Comparison of ENCODE assay signal across 12 cellular contexts in the genomic region with DNA sequence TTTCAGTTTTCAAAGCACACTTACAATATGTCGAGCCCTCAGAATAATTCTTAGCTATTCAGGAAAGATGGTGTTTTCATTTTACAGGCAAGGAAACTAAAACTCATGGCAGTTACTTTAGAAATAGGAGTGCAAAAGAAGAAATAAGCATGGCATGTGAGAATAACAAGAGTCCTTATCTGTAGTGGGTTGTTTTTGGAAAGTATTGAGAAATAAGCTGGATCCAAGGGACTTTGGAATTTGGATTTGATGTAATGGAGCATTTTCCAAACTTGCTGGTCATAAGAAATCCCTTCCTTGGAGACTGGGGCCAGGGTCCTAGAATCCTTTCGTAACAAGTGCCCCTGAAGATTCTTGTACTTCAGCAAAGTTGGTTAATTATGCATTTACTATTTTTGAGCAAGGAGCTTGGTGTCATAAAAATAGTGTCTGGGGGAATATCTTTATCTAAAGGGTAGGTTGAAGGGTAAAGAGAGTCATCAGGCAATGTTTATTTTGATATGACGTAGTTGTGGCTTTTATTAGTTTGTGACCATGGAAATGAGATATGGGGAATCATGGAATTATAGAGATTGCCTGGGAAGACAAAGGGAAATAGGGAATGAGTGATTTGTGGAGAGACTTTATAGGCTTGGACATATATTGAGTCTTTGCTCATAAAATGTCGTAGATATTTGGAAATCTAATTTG. TPM values are rescaled to one million over a fixed set of nuclear protein-coding genes. Genes with fewer than 3 reads are reported as not detected.
A peak's percentile ranks its signal among the peaks of the same experiment; 100 is the strongest.
DNase-seq lines count a peak whose midpoint lies in the region; ATAC-seq, FAIRE-seq and TF ChIP-seq lines count a peak whose summit lies in the region.
"Had no signal": no experiment of that assay in that cellular context is flagged by ENCODE, and none has a peak within 500 bp of the region (broad histone marks: within the 10 kb centered on the region; RNA-seq: fewer than 3 reads in every experiment).

No MANE protein-coding gene starts in this region.

- no peak overlapping the region for H3K9ac ChIP-seq in BLaER1
- no peak overlapping the region for H3K9ac ChIP-seq in KMS-11

- TF ChIP-seq CTCF in KMS-11 (conservative IDR thresholded peaks at IDR 0.05; ENCODE audit: low read depth, low read length), result no peak
- TF ChIP-seq CTCF in mucosa of descending colon (IDR thresholded peaks at IDR 0.05), result no peak
- TF ChIP-seq CTCF in WERI-Rb-1 (IDR thresholded peaks at IDR 0.05; ENCODE audit: low read depth, low read length), result no peak

- H3K9me3 ChIP-seq in BLaER1 (no peaks in the 10 kb centered on the region), mucosa of descending colon (no peaks in the 10 kb centered on the region), WERI-Rb-1 (ENCODE audit: severe bottlenecking) (no peaks in the 10 kb centered on the region)

- H3K4me1 ChIP-seq in BLaER1 (peaks cover 60% of the 10 kb centered on the region), KMS-11 (ENCODE audit: low read depth, poor library complexity, severe bottlenecking) (peaks cover 75% of the 10 kb centered on the region), mucosa of descending colon (ENCODE audit: low read depth) (peaks cover 30% of the 10 kb centered on the region)

- H3K4me2 ChIP-seq in BLaER1 (peak overlapping the region; percentile 43), KMS-11 (peak overlapping the region; percentile 44; the same call in 1 of the 2 replicates)

- H3K27me3 ChIP-seq in BLaER1 (no peaks in the 10 kb centered on the region), KMS-11 (ENCODE audit: insufficient read depth, low read depth) (no peaks in the 10 kb centered on the region), WERI-Rb-1 (ENCODE audit: insufficient read depth, low read depth, severe bottlenecking) (no peaks in the 10 kb centered on the region)

- H3K36me3 ChIP-seq in BLaER1, result no peaks in the 10 kb centered on the region
- H3K36me3 ChIP-seq in KMS-11 (ENCODE audit: insufficient read depth), result no peaks in the 10 kb centered on the region
- no peaks in the 10 kb centered on the region for H3K36me3 ChIP-seq in mucosa of descending colon (ENCODE audit: low read depth)
- H3K36me3 ChIP-seq in WERI-Rb-1, result no peaks in the 10 kb centered on the region

- H2AFZ ChIP-seq in KMS-11 (ENCODE audit: low read depth), result no peak overlapping the region

- H4K20me1 ChIP-seq in BLaER1 (peaks cover 100% of the 10 kb centered on the region), KMS-11 (ENCODE audit: insufficient read depth) (peaks cover 54% of the 10 kb centered on the region)

- FAIRE-seq in colon (lab: Jason Lieb, UNC), result peak; percentile 78
- FAIRE-seq: TTC549 had no signal

- H3K79me2 ChIP-seq in KMS-11 (ENCODE audit: insufficient read depth, low read depth), result peaks cover 97% of the 10 kb centered on the region

- DNase-seq in mucosa of descending colon (no peak), WERI-Rb-1 (no peak), NCI-H2081 treated with DMSO at 0.1 percent for 48 hours (lab: John Stamatoyannopoulos, UW) (no peak), NOMO-1 treated with DMSO at 0.1 percent for 48 hours (lab: John Stamatoyannopoulos, UW; ENCODE audit: unreplicated experiment) (no peak)
- DNase-seq: activated effector memory CD4-positive, alpha-beta T cell treated with anti-CD3 and anti-CD28 coated beads, Interleukin-2, amount 50 U/mL, for 16 hours; islet precursor cell; Kasumi-1 had no signal

- H3K4me3 ChIP-seq in BLaER1 (no peak overlapping the region), KMS-11 (IDR thresholded peaks at IDR 0.05; ENCODE audit: insufficient read depth, low read depth, low read length) (no peak overlapping the region), mucosa of descending colon (no peak overlapping the region), WERI-Rb-1 (ENCODE audit: low read depth, low read length) (no peak overlapping the region)

- ATAC-seq in mucosa of descending colon, result peak; percentile 62
- no peak for ATAC-seq in HG03159 (IDR thresholded peaks at IDR 0.05; ENCODE audit: unreplicated experiment)

- no peak overlapping the region for H3K27ac ChIP-seq in BLaER1
- no peak overlapping the region for H3K27ac ChIP-seq in KMS-11
- no peak overlapping the region for H3K27ac ChIP-seq in WERI-Rb-1

- intact Hi-C loops in mucosa of descending colon (cut with DNase I, micrococcal nuclease), result loop anchor here in 1 of 2 donors (10.0 kb wide), 1 partner anchor 51 kb away; a partner anchor contains a TSS

RNA-seq across cellular contexts. Expression of a gene that starts 53.9 kb away (rescaled TPM):
- total RNA-seq in mucosa of descending colon, result 100 to 1,000 TPM in 1 of 3 donors, 10 to 100 TPM in 2; 84.0 to 155 (median 85.5) TPM
